8 cellular contexts compared by ENCODE assay signal in genomic region chr18:57859314-57859713, GRCh38. TPM values are rescaled to one million over a fixed set of nuclear protein-coding genes. Genes with fewer than 3 reads are reported as not detected.
DNase-seq lines count a peak whose midpoint lies in the region; ATAC-seq and TF ChIP-seq lines count a peak whose summit lies in the region.

No MANE protein-coding gene starts in this region.

- H3K4me3 Mint-ChIP-seq in GM23338: no peak overlapping the region
- H3K4me3 Mint-ChIP-seq in endodermal cell: no peak overlapping the region

- 0 out of 2 replicates have a peak, but pooled peaks cover 8% of the 10 kb centered on the region for H3K4me1 ChIP-seq in GM23338 (ENCODE audit: insufficient read depth)
- H3K4me1 ChIP-seq in endodermal cell (ENCODE audit: control insufficient read depth, insufficient read depth, low read length): peaks cover 9% of the 10 kb centered on the region
- H3K4me1 ChIP-seq in tibial artery: no peaks in the 10 kb centered on the region

- no peaks in the 10 kb centered on the region for H3K27me3 Mint-ChIP-seq in GM23338 (ENCODE audit: insufficient read depth, low read depth, poor library complexity)
- no peaks in the 10 kb centered on the region for H3K27me3 Mint-ChIP-seq in endodermal cell (ENCODE audit: insufficient read depth)

- H3F3A ChIP-seq in GM23338 (replicated peaks; ENCODE audit: low read depth): no peaks in the 10 kb centered on the region

- no peak overlapping the region for H3K9ac ChIP-seq in endodermal cell (ENCODE audit: extremely low read depth, low read length, poor library complexity, severe bottlenecking)

- H4K20me1 ChIP-seq in GM23338 (replicated peaks; ENCODE audit: insufficient read depth): no peaks in the 10 kb centered on the region

- H3K4me1 Mint-ChIP-seq in GM23338 (peaks cover 8% of the 10 kb centered on the region; the same call in 2 of the 3 replicates), endodermal cell (peaks cover 28% of the 10 kb centered on the region)

- H3K27ac ChIP-seq in GM23338 (ENCODE audit: low read depth) (no peak overlapping the region), endodermal cell (ENCODE audit: low read depth, low read length) (no peak overlapping the region), tibial artery (no peak overlapping the region)

- no peaks in the 10 kb centered on the region for H3K79me2 ChIP-seq in GM23338 (replicated peaks; ENCODE audit: insufficient read depth)

- H3K36me3 Mint-ChIP-seq in GM23338 (ENCODE audit: low read depth) (no peaks in the 10 kb centered on the region; the same call in 2 of the 3 replicates), endodermal cell (ENCODE audit: low read depth) (no peaks in the 10 kb centered on the region)

- TF ChIP-seq CTCF in GM23338 (conservative IDR thresholded peaks at IDR 0.05; ENCODE audit: low read depth in 2 of 2) (peak; percentile 59 to 66), endodermal cell (conservative IDR thresholded peaks at IDR 0.05) (peak; percentile 73), tibial artery (IDR thresholded peaks at IDR 0.05) (peak; percentile 12 to 23)

- intact Hi-C loops in tibial artery (cut with DNase I; ENCODE audit: low total_unique reads): no loop called here

- H3K27ac Mint-ChIP-seq in GM23338: no peak overlapping the region
- H3K27ac Mint-ChIP-seq in endodermal cell: no peak overlapping the region

- H3K27me3 ChIP-seq in GM23338 (ENCODE audit: insufficient read depth) (no peaks in the 10 kb centered on the region), endodermal cell (ENCODE audit: control insufficient read depth, insufficient read depth, low read length, poor library complexity, severe bottlenecking) (no peaks in the 10 kb centered on the region), tibial artery (no peaks in the 10 kb centered on the region)

- DNase-seq in NOMO-1 treated with DMSO at 0.1 percent for 48 hours (lab: John Stamatoyannopoulos, UW; ENCODE audit: unreplicated experiment) (peak; percentile 6), NOMO-1 treated with dmso at 0.1 percent for 144 hours (lab: John Stamatoyannopoulos, UW; ENCODE audit: unreplicated experiment) (no peak), GM23338 (ENCODE audit: low spot score) (peak; percentile 51), NCI-H526 treated with DMSO at 0.1 percent for 48 hours (lab: John Stamatoyannopoulos, UW) (peak; percentile 30), endodermal cell (peak; percentile 66), tibial artery (no peak), DMS153 (lab: John Stamatoyannopoulos, UW) (no peak), anterior cingulate cortex (lab: John Stamatoyannopoulos, UW) (no peak)

- H3K9me3 ChIP-seq in endodermal cell (ENCODE audit: control insufficient read depth, low read length) (no peaks in the 10 kb centered on the region), tibial artery (no peaks in the 10 kb centered on the region)

- H3K9me2 ChIP-seq in GM23338 (ENCODE audit: insufficient read depth): 0 out of 2 replicates have a peak, but pooled peaks cover 3% of the 10 kb centered on the region

- H3K36me3 ChIP-seq in GM23338 (ENCODE audit: insufficient read depth) (no peaks in the 10 kb centered on the region), endodermal cell (ENCODE audit: control insufficient read depth, insufficient read depth, low read length) (no peaks in the 10 kb centered on the region), tibial artery (no peaks in the 10 kb centered on the region)

- H3K9me3 Mint-ChIP-seq in GM23338: no peaks in the 10 kb centered on the region
- no peaks in the 10 kb centered on the region for H3K9me3 Mint-ChIP-seq in endodermal cell

- peak; percentile 85 for ATAC-seq in GM23338

- no peak overlapping the region for H3K4me3 ChIP-seq in GM23338
- no peak overlapping the region for H3K4me3 ChIP-seq in endodermal cell (ENCODE audit: low read length)
- no peak overlapping the region for H3K4me3 ChIP-seq in tibial artery

- no peak overlapping the region for H3K4me2 ChIP-seq in GM23338

- no peak overlapping the region for H2AFZ ChIP-seq in GM23338

TF ChIP-seq in GM23338, 12 proteins besides CTCF, POLR2A, EP300 and RAD21 (continues in another document):
- no peak for TF ChIP-seq NANOG (IDR thresholded peaks at IDR 0.05; ENCODE audit: borderline replicate concordance)
- TF ChIP-seq JUNB (IDR thresholded peaks at IDR 0.05; ENCODE audit: unreplicated experiment): no peak
- no peak for TF ChIP-seq ZNF114 (CRISPR knock-in tag; IDR thresholded peaks at IDR 0.05)
- no peak for TF ChIP-seq STAT1 (IDR thresholded peaks at IDR 0.05; ENCODE audit: unreplicated experiment)
- no peak for TF ChIP-seq ZNF331 (CRISPR knock-in tag; IDR thresholded peaks at IDR 0.05; ENCODE audit: low read depth)
- TF ChIP-seq REST (IDR thresholded peaks at IDR 0.05; ENCODE audit: unreplicated experiment): no peak
- no peak for TF ChIP-seq EZH2phosphoT487 (IDR thresholded peaks at IDR 0.05; ENCODE audit: unreplicated experiment)
- no peak for TF ChIP-seq POLR2AphosphoS5 (IDR thresholded peaks at IDR 0.05; ENCODE audit: low read depth)
- TF ChIP-seq ETS1 (IDR thresholded peaks at IDR 0.05): no peak
- no peak for TF ChIP-seq CREB1 (CRISPR knock-in tag; IDR thresholded peaks at IDR 0.05; ENCODE audit: low read depth)

RNA-seq across cellular contexts. Expression of gene ATP8B1, which starts 56.2 kb away (rescaled TPM):
- 3.0 and 3.9 TPM in 2 replicates for total RNA-seq in GM23338 (2014; rRNA removed; shearing (Covaris generic))
- polyA plus RNA-seq in GM23338 (2016; fragmentation: Nextera tagmentation; extraction: Ambion mirVana): 1.0 and 1.7 TPM in 2 replicates
- total RNA-seq in endodermal cell: 10 to 100 TPM in 1 of 2 donors, 1 to 10 TPM in 1; 1.7 to 13.5 TPM
- 0.32 TPM for polyA plus RNA-seq in endodermal cell (2013, experiment 1 of 2)
- polyA plus RNA-seq in endodermal cell (2013, experiment 2 of 2): 0.37 TPM

Comparison
In these comparisons a context has a peak if more than half of its experiments do, and no peak if none do; other contexts are left out.
1. DNase-seq: peak in NOMO-1 treated with DMSO at 0.1 percent for 48 hours (single experiment), GM23338 (single experiment), NCI-H526 treated with DMSO at 0.1 percent for 48 hours (single experiment) and endodermal cell (single experiment); none in NOMO-1 treated with dmso at 0.1 percent for 144 hours (single experiment), tibial artery (0 of 2), DMS153 (single experiment) and anterior cingulate cortex (0 of 58).
2. CTCF ChIP-seq: peak in every context shown above with its lines; median percentile 73 in endodermal cell; 62 in GM23338; 18 in tibial artery.